In genomic region chr5:136042156-136042555, GRCh38 we compare ENCODE assay signal across 1 cellular context.
A peak's percentile ranks its signal among the peaks of the same experiment; 100 is the strongest.
TF ChIP-seq lines count a peak whose summit lies in the region.

No MANE protein-coding gene starts in this region.

TF ChIP-seq in K562, 482 proteins besides CTCF, POLR2A, EP300 and RAD21:
- TF ChIP-seq RB1 (IDR thresholded peaks at IDR 0.05; ENCODE audit: low read depth) = no peak
- peak; percentile 92 for TF ChIP-seq RBM25 (IDR thresholded peaks at IDR 0.05; ENCODE audit: low read depth, low read length, severe bottlenecking)
- no peak for TF ChIP-seq RERE (CRISPR knock-in tag; IDR thresholded peaks at IDR 0.05; ENCODE audit: borderline replicate concordance)
- TF ChIP-seq NFRKB (IDR thresholded peaks at IDR 0.05; ENCODE audit: low read depth) = no peak
- no peak for TF ChIP-seq ZC3H11A (IDR thresholded peaks at IDR 0.05; ENCODE audit: low read depth, low read length)
- TF ChIP-seq NR0B1 (IDR thresholded peaks at IDR 0.05; ENCODE audit: partially characterized antibody) = no peak
- peak; percentile 17; the same call in 1 of the 2 replicates for TF ChIP-seq PKNOX1 (IDR thresholded peaks at IDR 0.05)
